18 cellular contexts compared by ENCODE assay signal in genomic region chr10:132263866-132264265, GRCh38. TPM values are rescaled to one million over a fixed set of nuclear protein-coding genes. Genes with fewer than 3 reads are reported as not detected.
DNase-seq lines count a peak whose midpoint lies in the region; ATAC-seq and TF ChIP-seq lines count a peak whose summit lies in the region.
"Had no signal": no experiment of that assay in that cellular context is flagged by ENCODE, and none has a peak within 500 bp of the region (broad histone marks: within the 10 kb centered on the region; RNA-seq: fewer than 3 reads in every experiment).

No MANE protein-coding gene starts in this region.

- no peaks in the 10 kb centered on the region for H4K20me1 ChIP-seq in SK-N-SH (ENCODE audit: insufficient read depth)
- H4K20me1 ChIP-seq: BLaER1 had no signal

- no peaks in the 10 kb centered on the region for H3K36me3 Mint-ChIP-seq in neural crest cell (ENCODE audit: low read depth)
- H3K36me3 Mint-ChIP-seq: CD4-positive, alpha-beta memory T cell; T-cell had no signal

- CTCF ChIA-PET in SK-N-SH (lab: Yijun Ruan, JAX), result interaction anchor here (0.6 to 1.5 kb wide), 3 partner anchors 24 to 122 kb away, joined by 3 to 5 read pairs (median 3); no protein-coding TSS in a partner anchor

- no peaks in the 10 kb centered on the region for H3K9me2 ChIP-seq in SK-N-SH

- TF ChIP-seq CTCF in SK-N-SH (IDR thresholded peaks at IDR 0.05), result no peak
- no peak for TF ChIP-seq CTCF in VCaP (conservative IDR thresholded peaks at IDR 0.05)
- no peak for TF ChIP-seq CTCF in neural crest cell (conservative IDR thresholded peaks at IDR 0.05)

- TF ChIP-seq RAD21 in SK-N-SH (IDR thresholded peaks at IDR 0.05; ENCODE audit: low read length), result no peak

- no peak overlapping the region for H3K4me3 ChIP-seq in SK-N-SH (ENCODE audit: low read depth in 2 of 2, low read length in 1 of 2)
- H3K4me3 ChIP-seq: A549, BLaER1 had no signal

- H3K27me3 Mint-ChIP-seq in neural crest cell (ENCODE audit: low read depth), result no peaks in the 10 kb centered on the region
- H3K27me3 Mint-ChIP-seq: CD4-positive, alpha-beta memory T cell; T-cell had no signal

- peak; percentile 68 for DNase-seq in SK-N-SH
- peak; percentile 66 for DNase-seq in NCI-H146 (lab: John Stamatoyannopoulos, UW)
- DNase-seq in neural crest cell (ENCODE audit: low read depth, low spot score), result no peak
- DNase-seq in activated gamma-delta T cell treated with Interleukin-2 at 50 U/mL for 16 hours, result no peak
- DNase-seq in cerebellum (ENCODE audit: low spot score), result no peak
- no peak for DNase-seq in GM19238 (ENCODE audit: insufficient read length, low spot score)
- DNase-seq: CD4-positive, alpha-beta memory T cell; DMS53; GOT3; NCI-H1105 treated with DMSO at 0.1 percent for 48 hours; NCI-H2029 treated with DMSO at 0.1 percent for 48 hours; NCI-H510A treated with DMSO at 0.1 percent for 48 hours; T-cell had no signal

- no peak for ATAC-seq in SK-N-SH treated with all-trans-retinoic acid at 6 μM for 48 hours
- ATAC-seq: A549, Panc1, T-cell had no signal

- no peak overlapping the region for H2AFZ ChIP-seq in SK-N-SH (ENCODE audit: low read depth)

- no peaks in the 10 kb centered on the region for H3K79me2 ChIP-seq in SK-N-SH (ENCODE audit: insufficient read depth)

- TF ChIP-seq EP300 in SK-N-SH (IDR thresholded peaks at IDR 0.05; ENCODE audit: borderline replicate concordance in 1 of 2, low read depth in 1 of 2, low read length in 1 of 2), result no peak

- peaks cover 0 to 39% of the 10 kb centered on the region in 2 experiments; a peak in 1 of 4 replicates for H3K4me1 ChIP-seq in SK-N-SH (ENCODE audit: control insufficient read depth in 1 of 2, insufficient read depth in 2 of 2, low read depth in 1 of 2, low read length in 1 of 2)

- POLR2A ChIA-PET in SK-N-SH (lab: Yijun Ruan, JAX), result interaction anchor here (0.9 kb wide), 1 partner anchor 46 kb away, joined by 3 read pairs; no protein-coding TSS in a partner anchor

- no peaks in the 10 kb centered on the region for H3K9me3 ChIP-seq in SK-N-SH
- H3K9me3 ChIP-seq: A549, BLaER1 had no signal

- peak overlapping the region; percentile 27 for H3K4me3 Mint-ChIP-seq in neural crest cell
- H3K4me3 Mint-ChIP-seq: CD4-positive, alpha-beta memory T cell; T-cell had no signal

- no peaks in the 10 kb centered on the region for H3K36me3 ChIP-seq in SK-N-SH (replicated peaks in 1 of 2; ENCODE audit: control insufficient read depth in 1 of 2, insufficient read depth in 2 of 2, low read length in 1 of 2)
- H3K36me3 ChIP-seq: BLaER1 had no signal

- H3F3A ChIP-seq in SK-N-SH (replicated peaks; ENCODE audit: insufficient read depth), result peaks cover 6% of the 10 kb centered on the region

- WGBS in SK-N-SH (ENCODE audit: low lambda C conversion rate), result 74% methylated on average over 9 of the region's 9 CpGs

- H3K9ac ChIP-seq in SK-N-SH, result no peak overlapping the region
- H3K9ac ChIP-seq: BLaER1 had no signal

- no peak overlapping the region for H3K4me2 ChIP-seq in SK-N-SH
- H3K4me2 ChIP-seq: A549, BLaER1 had no signal

- H3K27me3 ChIP-seq in SK-N-SH (ENCODE audit: insufficient read depth), result no peaks in the 10 kb centered on the region
- H3K27me3 ChIP-seq: BLaER1 had no signal

- no peaks in the 10 kb centered on the region for H3K9me3 Mint-ChIP-seq in neural crest cell
- H3K9me3 Mint-ChIP-seq: CD4-positive, alpha-beta memory T cell had no signal

- H3K27ac Mint-ChIP-seq in neural crest cell (ENCODE audit: unreplicated experiment), result no peak overlapping the region
- H3K27ac Mint-ChIP-seq: T-cell had no signal

- peaks cover 44% of the 10 kb centered on the region for H3K4me1 Mint-ChIP-seq in neural crest cell

- H3K27ac ChIP-seq in SK-N-SH (ENCODE audit: low read depth in 2 of 2, low read length in 1 of 2), result peak overlapping the region in 1 of 2 experiments; percentile 88; a peak in 1 of 4 replicates
- H3K27ac ChIP-seq in VCaP, result peak overlapping the region; percentile 87
- H3K27ac ChIP-seq: A549, BLaER1 had no signal

TF ChIP-seq in SK-N-SH, 30 proteins besides CTCF, POLR2A, EP300 and RAD21:
- no peak for TF ChIP-seq MAX (IDR thresholded peaks at IDR 0.05; ENCODE audit: low read depth)
- no peak for TF ChIP-seq CHD2 (IDR thresholded peaks at IDR 0.05; ENCODE audit: low read length, partially characterized antibody)
- no peak for TF ChIP-seq ZBTB33 (IDR thresholded peaks at IDR 0.05; ENCODE audit: borderline replicate concordance, low read depth)
- TF ChIP-seq ELF1 (IDR thresholded peaks at IDR 0.05), result no peak
- TF ChIP-seq POLR2AphosphoS5 (IDR thresholded peaks at IDR 0.05; ENCODE audit: low read depth, low read length), result no peak
- TF ChIP-seq FOSL2 (IDR thresholded peaks at IDR 0.05; ENCODE audit: borderline replicate concordance, low read depth), result no peak
TF ChIP-seq in SK-N-SH: peak in this region for 0.

TF ChIP-seq in SK-N-SH treated with all-trans-retinoic acid at 6 μM for 48 hours, 23 proteins besides CTCF, POLR2A, EP300 and RAD21 (continues in another document):
- TF ChIP-seq ZFP30 (CRISPR knock-in tag; IDR thresholded peaks at IDR 0.05), result no peak
- no peak for TF ChIP-seq GLIS3 (CRISPR knock-in tag; IDR thresholded peaks at IDR 0.05)
- no peak for TF ChIP-seq ZNF70 (CRISPR knock-in tag; IDR thresholded peaks at IDR 0.05)
- TF ChIP-seq BACH2 (CRISPR knock-in tag; IDR thresholded peaks at IDR 0.05; ENCODE audit: borderline replicate concordance), result no peak
- TF ChIP-seq ISL1 (CRISPR knock-in tag; IDR thresholded peaks at IDR 0.05), result no peak
- no peak for TF ChIP-seq PATZ1 (CRISPR knock-in tag; IDR thresholded peaks at IDR 0.05; ENCODE audit: borderline replicate concordance)
- TF ChIP-seq CSDC2 (CRISPR knock-in tag; IDR thresholded peaks at IDR 0.05), result no peak
- no peak for TF ChIP-seq SNAI2 (CRISPR knock-in tag; IDR thresholded peaks at IDR 0.05)
- TF ChIP-seq CREB5 (CRISPR knock-in tag; IDR thresholded peaks at IDR 0.05; ENCODE audit: low read depth), result no peak
- no peak for TF ChIP-seq TOX (CRISPR knock-in tag; IDR thresholded peaks at IDR 0.05; ENCODE audit: borderline replicate concordance)
- no peak for TF ChIP-seq CSRNP3 (CRISPR knock-in tag; IDR thresholded peaks at IDR 0.05)
- TF ChIP-seq ARNTL (CRISPR knock-in tag; IDR thresholded peaks at IDR 0.05; ENCODE audit: borderline replicate concordance, low read depth), result no peak
- no peak for TF ChIP-seq POU6F1 (CRISPR knock-in tag; IDR thresholded peaks at IDR 0.05; ENCODE audit: borderline replicate concordance, low read depth)
- no peak for TF ChIP-seq ZNF565 (CRISPR knock-in tag; conservative IDR thresholded peaks at IDR 0.05; ENCODE audit: low read depth)
- TF ChIP-seq ZNF8 (CRISPR knock-in tag; IDR thresholded peaks at IDR 0.05), result no peak

RNA-seq across cellular contexts. Expression of gene STK32C, which starts 43.9 kb away (rescaled TPM):
- polyA plus RNA-seq in SK-N-SH (2012; rRNA removed), result 27.0 and 27.8 TPM in 2 replicates
- 20.1 and 23.8 TPM in 2 replicates for polyA plus RNA-seq in SK-N-SH (2012; cell fraction: cytosol; rRNA removed)
- polyA plus RNA-seq in SK-N-SH (2012; cell fraction: nucleus; rRNA removed), result 21.1 and 30.0 TPM in 2 replicates
- total RNA-seq in neural crest cell, result 19.6 and 21.9 TPM in 2 replicates
- 9.9 TPM for total RNA-seq in cerebellum

Comparison
In these comparisons a context has a peak if more than half of its experiments do, and no peak if none do; other contexts are left out.
1. DNase-seq: peak in SK-N-SH (single experiment) and NCI-H146 (single experiment); none in neural crest cell (single experiment), activated gamma-delta T cell treated with Interleukin-2 at 50 U/mL for 16 hours (single experiment), cerebellum (single experiment) and GM19238 (single experiment).